Comparison of ENCODE assay signal across 1 cellular context in genomic region chr10:110918633-110919348, GRCh38.
TF ChIP-seq lines count a peak whose summit lies in the region.

BBIP1 (minus strand) TSS chr10:110919180; CDS start chr10:110918157, 1,023 bp downstream.

TF ChIP-seq in K562, 482 proteins besides CTCF, POLR2A, EP300 and RAD21 (continued from another document and continues in another):
- TF ChIP-seq ZBTB40 (IDR thresholded peaks at IDR 0.05) (peak; percentile 95), ZBTB40 (CRISPR knock-in tag; IDR thresholded peaks at IDR 0.05) (no peak), CCAR2 (IDR thresholded peaks at IDR 0.05; ENCODE audit: low read depth, low read length) (no peak), PREB (CRISPR knock-in tag; IDR thresholded peaks at IDR 0.05) (peak; percentile 49; the same call in 1 of the 2 replicates), ZBTB7A (IDR thresholded peaks at IDR 0.05; ENCODE audit: borderline replicate concordance, control insufficient read depth, low read depth, low read length) (peak; percentile 24; the same call in 1 of the 2 replicates), EGR1 (conservative IDR thresholded peaks at IDR 0.05) (peak; percentile 74), ZNF239 (CRISPR knock-in tag; IDR thresholded peaks at IDR 0.05) (no peak), LCOR (CRISPR knock-in tag; IDR thresholded peaks at IDR 0.05) (peak; percentile 80), KLF13 (tag; IDR thresholded peaks at IDR 0.05; ENCODE audit: borderline replicate concordance, low read depth) (peak; percentile 46; the same call in 1 of the 2 replicates), SUPT5H (IDR thresholded peaks at IDR 0.05) (peak; percentile 83), HMG20A (CRISPR knock-in tag; conservative IDR thresholded peaks at IDR 0.05) (no peak), ZBTB11 (CRISPR knock-in tag; IDR thresholded peaks at IDR 0.05) (peak in 1 of 3 experiments; percentile 79; a peak in 1 of 6 replicates), ZNF280A (IDR thresholded peaks at IDR 0.05; ENCODE audit: low read depth, partially characterized antibody) (no peak), GATAD2B (IDR thresholded peaks at IDR 0.05; ENCODE audit: borderline replicate concordance) (peak; percentile 49; the same call in 1 of the 2 replicates), BRD9 (IDR thresholded peaks at IDR 0.05; ENCODE audit: low read depth, partially characterized antibody) (peak; percentile 52), TAF9B (IDR thresholded peaks at IDR 0.05; ENCODE audit: partially characterized antibody) (peak; percentile 68), ZZZ3 (IDR thresholded peaks at IDR 0.05) (no peak), HDAC2 (IDR thresholded peaks at IDR 0.05) (peak; percentile 72; the same call in 1 of the 2 replicates), L3MBTL2 (IDR thresholded peaks at IDR 0.05) (0 out of 2 replicates have a peak, but pooled peaks have one; percentile 25), MXI1 (IDR thresholded peaks at IDR 0.05; ENCODE audit: low read depth, low read length) (peak; percentile 90), NFIC (IDR thresholded peaks at IDR 0.05) (peak; percentile 33; the same call in 1 of the 2 replicates), ETV5 (CRISPR knock-in tag; IDR thresholded peaks at IDR 0.05; ENCODE audit: low read depth) (peak; percentile 74; the same call in 1 of the 2 replicates), DPF2 (IDR thresholded peaks at IDR 0.05) (no peak), OTX1 (CRISPR knock-in tag; IDR thresholded peaks at IDR 0.05) (no peak), CSDE1 (IDR thresholded peaks at IDR 0.05) (peak in 1 of 2 experiments; percentile 87; a peak in 2 of 4 replicates), MTA3 (IDR thresholded peaks at IDR 0.05; ENCODE audit: borderline replicate concordance) (peak; percentile 59; the same call in 1 of the 2 replicates), GABPA (tag; conservative IDR thresholded peaks at IDR 0.05; ENCODE audit: low read depth) (peak; percentile 96), ESRRA (IDR thresholded peaks at IDR 0.05; ENCODE audit: borderline replicate concordance, low read depth) (peak; percentile 19; the same call in 1 of the 2 replicates), HEY1 (CRISPR knock-in tag; IDR thresholded peaks at IDR 0.05; ENCODE audit: borderline replicate concordance) (no peak), RNF2 (IDR thresholded peaks at IDR 0.05) (0 out of 2 replicates have a peak, but pooled peaks have one; percentile 15), KLF10 (CRISPR knock-in tag; IDR thresholded peaks at IDR 0.05) (0 out of 2 replicates have a peak, but pooled peaks have one; percentile 46), ZNF766 (CRISPR knock-in tag; conservative IDR thresholded peaks at IDR 0.05) (no peak), ZNF512 (tag; IDR thresholded peaks at IDR 0.05) (no peak), ZNF707 (CRISPR knock-in tag; conservative IDR thresholded peaks at IDR 0.05) (no peak), ZMIZ1 (IDR thresholded peaks at IDR 0.05; ENCODE audit: low read depth in 2 of 2, low read length in 2 of 2) (0 out of 4 replicates have a peak, but pooled peaks of 1 of the 2 experiments have one; percentile 38), VEZF1 (CRISPR knock-in tag; IDR thresholded peaks at IDR 0.05) (peak; percentile 40; the same call in 1 of the 2 replicates), ELF2 (CRISPR knock-in tag; IDR thresholded peaks at IDR 0.05) (peak; percentile 46)
